Comparison of ENCODE assay signal across 1 cellular context in the genomic region with DNA sequence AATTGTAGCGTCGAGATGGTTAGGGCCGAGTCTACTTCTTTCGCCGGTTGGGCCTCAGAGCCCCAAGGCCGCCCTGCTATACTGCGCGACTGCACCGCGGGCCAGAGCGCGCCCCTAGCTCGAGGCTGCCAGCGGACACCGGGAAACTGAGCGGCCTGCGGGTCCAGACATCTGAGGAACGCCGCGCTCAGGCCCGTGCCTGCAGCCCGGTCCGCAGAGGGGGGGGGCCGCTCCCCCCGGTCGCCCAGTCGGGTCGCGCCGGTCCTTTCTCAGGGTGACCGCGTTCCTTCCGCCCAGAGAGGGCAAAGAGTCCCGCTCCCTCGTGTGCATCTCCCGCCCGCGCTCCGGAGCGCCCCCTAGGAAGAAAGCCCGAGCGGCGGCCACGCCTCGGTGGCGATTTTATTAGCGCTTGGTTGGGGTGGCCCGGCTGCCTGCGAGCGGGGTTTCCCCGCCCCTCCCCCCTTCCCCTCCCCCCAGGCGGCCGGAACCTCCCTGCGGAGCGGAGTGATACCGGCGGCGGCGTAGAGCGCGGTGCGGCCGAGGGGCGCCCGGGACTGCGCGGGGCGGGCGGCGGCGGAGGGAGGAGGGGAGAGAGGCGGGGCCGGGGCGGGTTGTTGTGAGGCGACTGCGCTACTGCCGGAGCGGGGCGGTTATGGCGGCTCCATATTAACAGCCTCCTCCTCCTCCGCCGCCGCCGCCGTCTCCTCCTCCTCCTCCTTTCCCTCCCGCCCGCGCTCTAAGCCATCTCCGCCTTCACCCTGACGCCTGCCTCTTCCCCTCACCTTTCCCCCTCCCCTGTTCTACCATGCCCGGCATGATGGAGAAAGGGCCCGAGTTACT.
A peak's percentile ranks its signal among the peaks of the same experiment; 100 is the strongest.
TF ChIP-seq lines count a peak whose summit lies in the region.

A gene (plus strand): TSS at position 611 of the 840 bp plus-strand sequence. CDS start 195 bp downstream, at position 806.

TF ChIP-seq in K562, 482 proteins besides CTCF, POLR2A, EP300 and RAD21 (continued from another document and continues in another):
- TF ChIP-seq, protein P1, sequence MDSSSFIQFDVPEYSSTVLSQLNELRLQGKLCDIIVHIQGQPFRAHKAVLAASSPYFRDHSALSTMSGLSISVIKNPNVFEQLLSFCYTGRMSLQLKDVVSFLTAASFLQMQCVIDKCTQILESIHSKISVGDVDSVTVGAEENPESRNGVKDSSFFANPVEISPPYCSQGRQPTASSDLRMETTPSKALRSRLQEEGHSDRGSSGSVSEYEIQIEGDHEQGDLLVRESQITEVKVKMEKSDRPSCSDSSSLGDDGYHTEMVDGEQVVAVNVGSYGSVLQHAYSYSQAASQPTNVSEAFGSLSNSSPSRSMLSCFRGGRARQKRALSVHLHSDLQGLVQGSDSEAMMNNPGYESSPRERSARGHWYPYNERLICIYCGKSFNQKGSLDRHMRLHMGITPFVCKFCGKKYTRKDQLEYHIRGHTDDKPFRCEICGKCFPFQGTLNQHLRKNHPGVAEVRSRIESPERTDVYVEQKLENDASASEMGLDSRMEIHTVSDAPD (CRISPR knock-in tag; IDR thresholded peaks at IDR 0.05) = 0 out of 2 replicates have a peak, but pooled peaks have one; percentile 60
- TF ChIP-seq, protein P2, sequence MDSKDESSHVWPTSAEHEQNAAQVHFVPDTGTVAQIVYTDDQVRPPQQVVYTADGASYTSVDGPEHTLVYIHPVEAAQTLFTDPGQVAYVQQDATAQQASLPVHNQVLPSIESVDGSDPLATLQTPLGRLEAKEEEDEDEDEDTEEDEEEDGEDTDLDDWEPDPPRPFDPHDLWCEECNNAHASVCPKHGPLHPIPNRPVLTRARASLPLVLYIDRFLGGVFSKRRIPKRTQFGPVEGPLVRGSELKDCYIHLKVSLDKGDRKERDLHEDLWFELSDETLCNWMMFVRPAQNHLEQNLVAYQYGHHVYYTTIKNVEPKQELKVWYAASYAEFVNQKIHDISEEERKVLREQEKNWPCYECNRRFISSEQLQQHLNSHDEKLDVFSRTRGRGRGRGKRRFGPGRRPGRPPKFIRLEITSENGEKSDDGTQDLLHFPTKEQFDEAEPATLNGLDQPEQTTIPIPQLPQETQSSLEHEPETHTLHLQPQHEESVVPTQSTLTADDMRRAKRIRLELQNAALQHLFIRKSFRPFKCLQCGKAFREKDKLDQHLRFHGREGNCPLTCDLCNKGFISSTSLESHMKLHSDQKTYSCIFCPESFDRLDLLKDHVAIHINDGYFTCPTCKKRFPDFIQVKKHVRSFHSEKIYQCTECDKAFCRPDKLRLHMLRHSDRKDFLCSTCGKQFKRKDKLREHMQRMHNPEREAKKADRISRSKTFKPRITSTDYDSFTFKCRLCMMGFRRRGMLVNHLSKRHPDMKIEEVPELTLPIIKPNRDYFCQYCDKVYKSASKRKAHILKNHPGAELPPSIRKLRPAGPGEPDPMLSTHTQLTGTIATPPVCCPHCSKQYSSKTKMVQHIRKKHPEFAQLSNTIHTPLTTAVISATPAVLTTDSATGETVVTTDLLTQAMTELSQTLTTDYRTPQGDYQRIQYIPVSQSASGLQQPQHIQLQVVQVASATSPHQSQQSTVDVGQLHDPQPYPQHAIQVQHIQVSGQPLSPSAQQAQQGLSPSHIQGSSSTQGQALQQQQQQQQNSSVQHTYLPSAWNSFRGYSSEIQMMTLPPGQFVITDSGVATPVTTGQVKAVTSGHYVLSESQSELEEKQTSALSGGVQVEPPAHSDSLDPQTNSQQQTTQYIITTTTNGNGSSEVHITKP (IDR thresholded peaks at IDR 0.05; ENCODE audit: partially characterized antibody) = peak; percentile 24
- TF ChIP-seq, protein P3, sequence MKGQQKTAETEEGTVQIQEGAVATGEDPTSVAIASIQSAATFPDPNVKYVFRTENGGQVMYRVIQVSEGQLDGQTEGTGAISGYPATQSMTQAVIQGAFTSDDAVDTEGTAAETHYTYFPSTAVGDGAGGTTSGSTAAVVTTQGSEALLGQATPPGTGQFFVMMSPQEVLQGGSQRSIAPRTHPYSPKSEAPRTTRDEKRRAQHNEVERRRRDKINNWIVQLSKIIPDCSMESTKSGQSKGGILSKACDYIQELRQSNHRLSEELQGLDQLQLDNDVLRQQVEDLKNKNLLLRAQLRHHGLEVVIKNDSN (CRISPR knock-in tag; IDR thresholded peaks at IDR 0.05) = no peak
- TF ChIP-seq CBFA2T2 (conservative IDR thresholded peaks at IDR 0.05) = no peak
- TF ChIP-seq, protein P4, sequence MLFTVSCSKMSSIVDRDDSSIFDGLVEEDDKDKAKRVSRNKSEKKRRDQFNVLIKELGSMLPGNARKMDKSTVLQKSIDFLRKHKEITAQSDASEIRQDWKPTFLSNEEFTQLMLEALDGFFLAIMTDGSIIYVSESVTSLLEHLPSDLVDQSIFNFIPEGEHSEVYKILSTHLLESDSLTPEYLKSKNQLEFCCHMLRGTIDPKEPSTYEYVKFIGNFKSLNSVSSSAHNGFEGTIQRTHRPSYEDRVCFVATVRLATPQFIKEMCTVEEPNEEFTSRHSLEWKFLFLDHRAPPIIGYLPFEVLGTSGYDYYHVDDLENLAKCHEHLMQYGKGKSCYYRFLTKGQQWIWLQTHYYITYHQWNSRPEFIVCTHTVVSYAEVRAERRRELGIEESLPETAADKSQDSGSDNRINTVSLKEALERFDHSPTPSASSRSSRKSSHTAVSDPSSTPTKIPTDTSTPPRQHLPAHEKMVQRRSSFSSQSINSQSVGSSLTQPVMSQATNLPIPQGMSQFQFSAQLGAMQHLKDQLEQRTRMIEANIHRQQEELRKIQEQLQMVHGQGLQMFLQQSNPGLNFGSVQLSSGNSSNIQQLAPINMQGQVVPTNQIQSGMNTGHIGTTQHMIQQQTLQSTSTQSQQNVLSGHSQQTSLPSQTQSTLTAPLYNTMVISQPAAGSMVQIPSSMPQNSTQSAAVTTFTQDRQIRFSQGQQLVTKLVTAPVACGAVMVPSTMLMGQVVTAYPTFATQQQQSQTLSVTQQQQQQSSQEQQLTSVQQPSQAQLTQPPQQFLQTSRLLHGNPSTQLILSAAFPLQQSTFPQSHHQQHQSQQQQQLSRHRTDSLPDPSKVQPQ (CRISPR knock-in tag; IDR thresholded peaks at IDR 0.05; ENCODE audit: borderline replicate concordance) = no peak
- no peak for TF ChIP-seq THRAP3 (IDR thresholded peaks at IDR 0.05; ENCODE audit: borderline replicate concordance)
- no peak for TF ChIP-seq ZEB2 (IDR thresholded peaks at IDR 0.05)
- TF ChIP-seq ZNF75A (CRISPR knock-in tag; IDR thresholded peaks at IDR 0.05) = no peak
- no peak for TF ChIP-seq MTA1 (IDR thresholded peaks at IDR 0.05; ENCODE audit: borderline replicate concordance)
- peak; percentile 63 for TF ChIP-seq SOX6 (IDR thresholded peaks at IDR 0.05)
- no peak; the same call in 1 of the 2 replicates for TF ChIP-seq CBFA2T3 (IDR thresholded peaks at IDR 0.05)
- TF ChIP-seq GATA2 (CRISPR knock-in tag; IDR thresholded peaks at IDR 0.05) = no peak
- TF ChIP-seq, protein P5, sequence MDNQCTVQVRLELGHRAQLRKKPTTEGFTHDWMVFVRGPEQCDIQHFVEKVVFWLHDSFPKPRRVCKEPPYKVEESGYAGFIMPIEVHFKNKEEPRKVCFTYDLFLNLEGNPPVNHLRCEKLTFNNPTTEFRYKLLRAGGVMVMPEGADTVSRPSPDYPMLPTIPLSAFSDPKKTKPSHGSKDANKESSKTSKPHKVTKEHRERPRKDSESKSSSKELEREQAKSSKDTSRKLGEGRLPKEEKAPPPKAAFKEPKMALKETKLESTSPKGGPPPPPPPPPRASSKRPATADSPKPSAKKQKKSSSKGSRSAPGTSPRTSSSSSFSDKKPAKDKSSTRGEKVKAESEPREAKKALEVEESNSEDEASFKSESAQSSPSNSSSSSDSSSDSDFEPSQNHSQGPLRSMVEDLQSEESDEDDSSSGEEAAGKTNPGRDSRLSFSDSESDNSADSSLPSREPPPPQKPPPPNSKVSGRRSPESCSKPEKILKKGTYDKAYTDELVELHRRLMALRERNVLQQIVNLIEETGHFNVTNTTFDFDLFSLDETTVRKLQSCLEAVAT (IDR thresholded peaks at IDR 0.05) = peak; percentile 83
- TF ChIP-seq ILK (tag; IDR thresholded peaks at IDR 0.05; ENCODE audit: borderline replicate concordance, low read depth) = no peak
- TF ChIP-seq ZNF830 (CRISPR knock-in tag; IDR thresholded peaks at IDR 0.05) = peak; percentile 83
- TF ChIP-seq TCF7 (IDR thresholded peaks at IDR 0.05; ENCODE audit: borderline replicate concordance) = no peak; the same call in none of the 2 replicates
- TF ChIP-seq TAF15 (IDR thresholded peaks at IDR 0.05; ENCODE audit: low read depth, low read length) = no peak
- TF ChIP-seq, protein P6, sequence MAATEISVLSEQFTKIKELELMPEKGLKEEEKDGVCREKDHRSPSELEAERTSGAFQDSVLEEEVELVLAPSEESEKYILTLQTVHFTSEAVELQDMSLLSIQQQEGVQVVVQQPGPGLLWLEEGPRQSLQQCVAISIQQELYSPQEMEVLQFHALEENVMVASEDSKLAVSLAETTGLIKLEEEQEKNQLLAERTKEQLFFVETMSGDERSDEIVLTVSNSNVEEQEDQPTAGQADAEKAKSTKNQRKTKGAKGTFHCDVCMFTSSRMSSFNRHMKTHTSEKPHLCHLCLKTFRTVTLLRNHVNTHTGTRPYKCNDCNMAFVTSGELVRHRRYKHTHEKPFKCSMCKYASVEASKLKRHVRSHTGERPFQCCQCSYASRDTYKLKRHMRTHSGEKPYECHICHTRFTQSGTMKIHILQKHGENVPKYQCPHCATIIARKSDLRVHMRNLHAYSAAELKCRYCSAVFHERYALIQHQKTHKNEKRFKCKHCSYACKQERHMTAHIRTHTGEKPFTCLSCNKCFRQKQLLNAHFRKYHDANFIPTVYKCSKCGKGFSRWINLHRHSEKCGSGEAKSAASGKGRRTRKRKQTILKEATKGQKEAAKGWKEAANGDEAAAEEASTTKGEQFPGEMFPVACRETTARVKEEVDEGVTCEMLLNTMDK (IDR thresholded peaks at IDR 0.05; ENCODE audit: borderline replicate concordance, insufficient read depth, low read depth, low read length, poor library complexity, severe bottlenecking) = peak; percentile 2
- TF ChIP-seq, protein P7, sequence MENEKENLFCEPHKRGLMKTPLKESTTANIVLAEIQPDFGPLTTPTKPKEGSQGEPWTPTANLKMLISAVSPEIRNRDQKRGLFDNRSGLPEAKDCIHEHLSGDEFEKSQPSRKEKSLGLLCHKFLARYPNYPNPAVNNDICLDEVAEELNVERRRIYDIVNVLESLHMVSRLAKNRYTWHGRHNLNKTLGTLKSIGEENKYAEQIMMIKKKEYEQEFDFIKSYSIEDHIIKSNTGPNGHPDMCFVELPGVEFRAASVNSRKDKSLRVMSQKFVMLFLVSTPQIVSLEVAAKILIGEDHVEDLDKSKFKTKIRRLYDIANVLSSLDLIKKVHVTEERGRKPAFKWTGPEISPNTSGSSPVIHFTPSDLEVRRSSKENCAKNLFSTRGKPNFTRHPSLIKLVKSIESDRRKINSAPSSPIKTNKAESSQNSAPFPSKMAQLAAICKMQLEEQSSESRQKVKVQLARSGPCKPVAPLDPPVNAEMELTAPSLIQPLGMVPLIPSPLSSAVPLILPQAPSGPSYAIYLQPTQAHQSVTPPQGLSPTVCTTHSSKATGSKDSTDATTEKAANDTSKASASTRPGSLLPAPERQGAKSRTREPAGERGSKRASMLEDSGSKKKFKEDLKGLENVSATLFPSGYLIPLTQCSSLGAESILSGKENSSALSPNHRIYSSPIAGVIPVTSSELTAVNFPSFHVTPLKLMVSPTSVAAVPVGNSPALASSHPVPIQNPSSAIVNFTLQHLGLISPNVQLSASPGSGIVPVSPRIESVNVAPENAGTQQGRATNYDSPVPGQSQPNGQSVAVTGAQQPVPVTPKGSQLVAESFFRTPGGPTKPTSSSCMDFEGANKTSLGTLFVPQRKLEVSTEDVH (IDR thresholded peaks at IDR 0.05; ENCODE audit: low read depth, partially characterized antibody) = peak; percentile 84
- no peak for TF ChIP-seq ZC3H8 (IDR thresholded peaks at IDR 0.05)
- TF ChIP-seq ZNF143 (CRISPR knock-in tag; IDR thresholded peaks at IDR 0.05) = peak; percentile 50; the same call in 1 of the 2 replicates
- TF ChIP-seq, protein P8, sequence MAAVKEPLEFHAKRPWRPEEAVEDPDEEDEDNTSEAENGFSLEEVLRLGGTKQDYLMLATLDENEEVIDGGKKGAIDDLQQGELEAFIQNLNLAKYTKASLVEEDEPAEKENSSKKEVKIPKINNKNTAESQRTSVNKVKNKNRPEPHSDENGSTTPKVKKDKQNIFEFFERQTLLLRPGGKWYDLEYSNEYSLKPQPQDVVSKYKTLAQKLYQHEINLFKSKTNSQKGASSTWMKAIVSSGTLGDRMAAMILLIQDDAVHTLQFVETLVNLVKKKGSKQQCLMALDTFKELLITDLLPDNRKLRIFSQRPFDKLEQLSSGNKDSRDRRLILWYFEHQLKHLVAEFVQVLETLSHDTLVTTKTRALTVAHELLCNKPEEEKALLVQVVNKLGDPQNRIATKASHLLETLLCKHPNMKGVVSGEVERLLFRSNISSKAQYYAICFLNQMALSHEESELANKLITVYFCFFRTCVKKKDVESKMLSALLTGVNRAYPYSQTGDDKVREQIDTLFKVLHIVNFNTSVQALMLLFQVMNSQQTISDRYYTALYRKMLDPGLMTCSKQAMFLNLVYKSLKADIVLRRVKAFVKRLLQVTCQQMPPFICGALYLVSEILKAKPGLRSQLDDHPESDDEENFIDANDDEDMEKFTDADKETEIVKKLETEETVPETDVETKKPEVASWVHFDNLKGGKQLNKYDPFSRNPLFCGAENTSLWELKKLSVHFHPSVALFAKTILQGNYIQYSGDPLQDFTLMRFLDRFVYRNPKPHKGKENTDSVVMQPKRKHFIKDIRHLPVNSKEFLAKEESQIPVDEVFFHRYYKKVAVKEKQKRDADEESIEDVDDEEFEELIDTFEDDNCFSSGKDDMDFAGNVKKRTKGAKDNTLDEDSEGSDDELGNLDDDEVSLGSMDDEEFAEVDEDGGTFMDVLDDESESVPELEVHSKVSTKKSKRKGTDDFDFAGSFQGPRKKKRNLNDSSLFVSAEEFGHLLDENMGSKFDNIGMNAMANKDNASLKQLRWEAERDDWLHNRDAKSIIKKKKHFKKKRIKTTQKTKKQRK (IDR thresholded peaks at IDR 0.05; ENCODE audit: borderline replicate concordance, low read depth, low read length) = no peak
- no peak for TF ChIP-seq XRCC3 (IDR thresholded peaks at IDR 0.05)
- TF ChIP-seq RBM15 (IDR thresholded peaks at IDR 0.05; ENCODE audit: insufficient read depth, low read length) = no peak
- TF ChIP-seq BRD4 (IDR thresholded peaks at IDR 0.05) = peak; percentile 79; the same call in 1 of the 2 replicates
- TF ChIP-seq CREB1 (IDR thresholded peaks at IDR 0.05) = no peak
- peak; percentile 75 for TF ChIP-seq CREB1 (CRISPR knock-in tag; IDR thresholded peaks at IDR 0.05)
- TF ChIP-seq KDM4B (IDR thresholded peaks at IDR 0.05; ENCODE audit: borderline replicate concordance in 2 of 2, low read depth in 1 of 2) = peak in 1 of 2 experiments; percentile 97; a peak in 1 of 4 replicates
- no peak for TF ChIP-seq MAFF (IDR thresholded peaks at IDR 0.05; ENCODE audit: low read length)
- 0 out of 4 replicates have a peak, but pooled peaks of 1 of the 2 experiments have one; percentile 6 for TF ChIP-seq ARNT (IDR thresholded peaks at IDR 0.05)
- TF ChIP-seq CEBPB (tag; IDR thresholded peaks at IDR 0.05) = no peak
- TF ChIP-seq PPARD (CRISPR knock-in tag; IDR thresholded peaks at IDR 0.05) = no peak
- TF ChIP-seq PHF20 (IDR thresholded peaks at IDR 0.05; ENCODE audit: partially characterized antibody) = peak; percentile 75
- TF ChIP-seq ETV6 (IDR thresholded peaks at IDR 0.05; ENCODE audit: borderline replicate concordance in 1 of 2, low read depth in 2 of 2, low read length in 1 of 2) = no peak; a peak in 1 of 4 replicates
- no peak for TF ChIP-seq ETV6 (CRISPR knock-in tag; IDR thresholded peaks at IDR 0.05; ENCODE audit: borderline replicate concordance)
- peak; percentile 81; the same call in 1 of the 2 replicates for TF ChIP-seq GTF2E2 (tag; IDR thresholded peaks at IDR 0.05)
- TF ChIP-seq MCM3 (IDR thresholded peaks at IDR 0.05) = no peak
- no peak for TF ChIP-seq CC2D1A (IDR thresholded peaks at IDR 0.05)
- TF ChIP-seq COPS2 (conservative IDR thresholded peaks at IDR 0.05) = no peak
- no peak; the same call in 1 of the 2 replicates for TF ChIP-seq ZNF79 (CRISPR knock-in tag; IDR thresholded peaks at IDR 0.05; ENCODE audit: low read depth)
- TF ChIP-seq ZNF197 (CRISPR knock-in tag; IDR thresholded peaks at IDR 0.05; ENCODE audit: low read depth) = peak; percentile 89; the same call in 1 of the 2 replicates
- TF ChIP-seq ZNF354B (CRISPR knock-in tag; IDR thresholded peaks at IDR 0.05) = no peak
